Comparison of ENCODE assay signal across 10 cellular contexts in genomic region chr4:182826391-182826790, GRCh38.
DNase-seq lines count a peak whose midpoint lies in the region; ATAC-seq and TF ChIP-seq lines count a peak whose summit lies in the region.
"Had no signal": no experiment of that assay in that cellular context is flagged by ENCODE, and none has a peak within 500 bp of the region (broad histone marks: within the 10 kb centered on the region; RNA-seq: fewer than 3 reads in every experiment).

No MANE protein-coding gene starts in this region.

- no peak for DNase-seq in NCI-H774 (lab: John Stamatoyannopoulos, UW)
- DNase-seq in dermis blood vessel endothelial cell: no peak
- DNase-seq: effector memory CD8-positive, alpha-beta T cell; EL; substantia nigra had no signal

- H3K4me1 Mint-ChIP-seq in nephron: peaks cover 26% of the 10 kb centered on the region

- no peaks in the 10 kb centered on the region for H3K36me3 Mint-ChIP-seq in nephron (ENCODE audit: low read depth)

- H3K4me3 Mint-ChIP-seq in nephron: no peak overlapping the region
- H3K4me3 Mint-ChIP-seq: effector memory CD8-positive, alpha-beta T cell had no signal

- ATAC-seq in GM18870 (IDR thresholded peaks at IDR 0.05; ENCODE audit: unreplicated experiment): peak; percentile 34
- peak; percentile 59 for ATAC-seq in GM21576 (IDR thresholded peaks at IDR 0.05; ENCODE audit: unreplicated experiment)
- peak; percentile 37 for ATAC-seq in HG03378 (IDR thresholded peaks at IDR 0.05; ENCODE audit: unreplicated experiment)
- ATAC-seq in GM18520 (IDR thresholded peaks at IDR 0.05; ENCODE audit: unreplicated experiment): no peak
- ATAC-seq: effector memory CD8-positive, alpha-beta T cell had no signal

- H3K27me3 Mint-ChIP-seq in nephron (ENCODE audit: low read depth): peaks cover 61% of the 10 kb centered on the region

- no peak for TF ChIP-seq CTCF in nephron (IDR thresholded peaks at IDR 0.05; ENCODE audit: unreplicated experiment in 3 of 3)

- peak overlapping the region; percentile 35 to 47 (median 46) for H3K27ac Mint-ChIP-seq in nephron
- H3K27ac Mint-ChIP-seq: effector memory CD8-positive, alpha-beta T cell had no signal

- no peaks in the 10 kb centered on the region for H3K9me3 Mint-ChIP-seq in nephron
- H3K9me3 Mint-ChIP-seq: effector memory CD8-positive, alpha-beta T cell had no signal
